ENCODE assay signal across 13 cellular contexts in the genomic region with DNA sequence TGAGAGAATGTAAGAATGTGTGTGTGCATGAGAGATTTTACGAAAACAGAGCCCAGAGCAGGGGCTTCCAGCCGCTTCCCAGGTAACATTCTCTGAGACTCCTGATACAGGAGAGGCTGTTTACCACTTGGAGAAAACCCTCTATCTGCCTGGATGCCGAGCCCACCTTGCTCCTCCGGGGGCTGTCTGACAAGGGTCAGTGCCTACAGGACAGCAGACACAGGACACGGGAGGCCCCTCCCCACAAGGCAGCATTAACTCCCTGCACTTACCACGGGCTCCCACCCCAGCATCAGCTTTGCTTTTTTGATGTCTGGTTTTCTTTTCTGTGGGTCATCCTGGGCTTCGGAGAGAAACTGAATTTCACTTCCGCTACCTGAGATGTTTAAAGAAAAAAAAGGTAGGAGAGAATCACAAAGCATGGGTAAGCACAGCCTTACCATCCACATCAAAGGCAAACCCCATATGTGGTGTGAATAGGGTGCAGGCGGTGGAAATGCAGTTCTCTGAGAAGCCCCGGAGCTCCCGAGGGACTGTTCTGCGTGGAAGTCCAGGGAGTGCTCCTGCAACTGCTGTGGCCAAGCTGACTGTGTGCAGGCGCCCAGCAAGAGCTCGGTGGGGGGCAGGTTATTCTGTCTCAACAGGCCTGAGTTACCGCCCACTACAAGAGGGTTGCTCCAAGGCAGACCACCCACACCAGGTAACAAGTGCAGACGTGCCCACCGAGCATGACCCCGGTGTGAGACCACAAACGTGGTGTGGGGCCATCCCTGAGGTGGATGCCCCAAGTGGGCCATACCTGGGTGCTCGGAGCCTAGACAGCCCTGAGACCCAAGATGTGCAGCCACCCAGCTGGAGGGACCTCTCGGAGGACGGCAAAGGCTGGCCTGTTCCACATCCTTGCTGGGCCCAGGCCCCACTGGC.
DNase-seq lines count a peak whose midpoint lies in the region; TF ChIP-seq lines count a peak whose summit lies in the region.
"Had no signal": no experiment of that assay in that cellular context is flagged by ENCODE, and none has a peak within 500 bp of the region (broad histone marks: within the 10 kb centered on the region; RNA-seq: fewer than 3 reads in every experiment).

No MANE protein-coding gene starts in this region.

- H3K4me1 Mint-ChIP-seq in activated CD4-positive, alpha-beta T cell treated with anti-CD3 and anti-CD28 coated beads, Interleukin-2, amount 10 ng/mL, durations not matched to agents 24 days and 14 days = peaks cover 27% of the 10 kb centered on the region
- peaks cover 30% of the 10 kb centered on the region for H3K4me1 Mint-ChIP-seq in T-helper 1 cell treated with Interleukin-12 subunit alpha and Interleukin-12 subunit beta and Interleukin-4 antibody, amounts not matched to agents 30 μg/mL and 1 μg/mL, for 36 hours (ENCODE audit: low read depth)
- no peaks in the 10 kb centered on the region for H3K4me1 Mint-ChIP-seq in progenitor cell of endocrine pancreas (ENCODE audit: low read depth)

- H3K36me3 Mint-ChIP-seq in activated CD4-positive, alpha-beta T cell treated with anti-CD3 and anti-CD28 coated beads, Interleukin-2, amount 10 ng/mL, durations not matched to agents 24 days and 14 days (ENCODE audit: low read depth) = peaks cover 33% of the 10 kb centered on the region
- peaks cover 38% of the 10 kb centered on the region for H3K36me3 Mint-ChIP-seq in T-helper 1 cell treated with Interleukin-12 subunit alpha and Interleukin-12 subunit beta and Interleukin-4 antibody, amounts not matched to agents 30 μg/mL and 1 μg/mL, for 36 hours (ENCODE audit: low read depth)
- peaks cover 22% of the 10 kb centered on the region for H3K36me3 Mint-ChIP-seq in progenitor cell of endocrine pancreas (ENCODE audit: insufficient read depth)

- no peaks in the 10 kb centered on the region for H3K27me3 Mint-ChIP-seq in activated CD4-positive, alpha-beta T cell treated with anti-CD3 and anti-CD28 coated beads, Interleukin-2, amount 10 ng/mL, durations not matched to agents 24 days and 14 days
- H3K27me3 Mint-ChIP-seq in T-helper 1 cell treated with Interleukin-12 subunit alpha and Interleukin-12 subunit beta and Interleukin-4 antibody, amounts not matched to agents 30 μg/mL and 1 μg/mL, for 36 hours (ENCODE audit: low read depth) = no peaks in the 10 kb centered on the region
- H3K27me3 Mint-ChIP-seq in progenitor cell of endocrine pancreas = no peaks in the 10 kb centered on the region

- DNase-seq in activated CD4-positive, alpha-beta T cell treated with anti-CD3 and anti-CD28 coated beads, Interleukin-2, amount 10 ng/mL, durations not matched to agents 24 days and 14 days = peak; percentile 75
- no peak for DNase-seq in activated CD4-positive, alpha-beta T cell treated with anti-CD3 and anti-CD28 coated beads, Interleukin-2, amount 50 U/mL, for 48 hours
- DNase-seq in effector CD8-positive, alpha-beta T cell (lab: John Stamatoyannopoulos, UW) = peak; percentile 10
- DNase-seq in progenitor cell of endocrine pancreas (ENCODE audit: low spot score, unreplicated experiment) (no peak), head of caudate nucleus (no peak), DMS153 (lab: John Stamatoyannopoulos, UW) (no peak), NCI-H82 treated with DMSO at 0.1 percent for 48 hours (lab: John Stamatoyannopoulos, UW; ENCODE audit: unreplicated experiment) (no peak)
- DNase-seq: 8988T, COR-L47, esophagus squamous epithelium, NCI-H146, SW 1271 had no signal

- H3K4me3 Mint-ChIP-seq in activated CD4-positive, alpha-beta T cell treated with anti-CD3 and anti-CD28 coated beads, Interleukin-2, amount 10 ng/mL, durations not matched to agents 24 days and 14 days = peak overlapping the region; percentile 82
- peak overlapping the region; percentile 77 for H3K4me3 Mint-ChIP-seq in T-helper 1 cell treated with Interleukin-12 subunit alpha and Interleukin-12 subunit beta and Interleukin-4 antibody, amounts not matched to agents 30 μg/mL and 1 μg/mL, for 36 hours
- no peak overlapping the region for H3K4me3 Mint-ChIP-seq in progenitor cell of endocrine pancreas (ENCODE audit: low read depth)

- no peaks in the 10 kb centered on the region for H3K9me3 Mint-ChIP-seq in activated CD4-positive, alpha-beta T cell treated with anti-CD3 and anti-CD28 coated beads, Interleukin-2, amount 10 ng/mL, durations not matched to agents 24 days and 14 days
- no peaks in the 10 kb centered on the region for H3K9me3 Mint-ChIP-seq in T-helper 1 cell treated with Interleukin-12 subunit alpha and Interleukin-12 subunit beta and Interleukin-4 antibody, amounts not matched to agents 30 μg/mL and 1 μg/mL, for 36 hours
- H3K9me3 Mint-ChIP-seq in progenitor cell of endocrine pancreas (ENCODE audit: low read depth) = no peaks in the 10 kb centered on the region

- H3K27ac Mint-ChIP-seq in activated CD4-positive, alpha-beta T cell treated with anti-CD3 and anti-CD28 coated beads, Interleukin-2, amount 10 ng/mL, durations not matched to agents 24 days and 14 days = peak overlapping the region; percentile 77
- peak overlapping the region; percentile 85 for H3K27ac Mint-ChIP-seq in T-helper 1 cell treated with Interleukin-12 subunit alpha and Interleukin-12 subunit beta and Interleukin-4 antibody, amounts not matched to agents 30 μg/mL and 1 μg/mL, for 36 hours
- H3K27ac Mint-ChIP-seq in progenitor cell of endocrine pancreas = peak overlapping the region; percentile 12

- no peak for TF ChIP-seq CTCF in progenitor cell of endocrine pancreas (IDR thresholded peaks at IDR 0.05; ENCODE audit: unreplicated experiment)

- intact Hi-C loops in activated CD4-positive, alpha-beta T cell treated with anti-CD3 and anti-CD28 coated beads, Interleukin-2, amount 10 ng/mL, durations not matched to agents 24 days and 14 days (cut with micrococcal nuclease) = loop anchor here (5.0 to 10.0 kb wide), 3 partner anchors 349 to 762 kb away; partner anchors contain the start of gene C2orf49
- intact Hi-C loops in head of caudate nucleus (cut with DNase I) = no loop called here

Comparison
In these comparisons a context has a peak if more than half of its experiments do, and no peak if none do; other contexts are left out.
1. DNase-seq: peak in activated CD4-positive, alpha-beta T cell treated with anti-CD3 and anti-CD28 coated beads, Interleukin-2, amount 10 ng/mL, durations not matched to agents 24 days and 14 days (single experiment) and effector CD8-positive, alpha-beta T cell (single experiment); none in activated CD4-positive, alpha-beta T cell treated with anti-CD3 and anti-CD28 coated beads, Interleukin-2, amount 50 U/mL, for 48 hours (0 of 2), progenitor cell of endocrine pancreas (single experiment), head of caudate nucleus (0 of 42), DMS153 (single experiment) and NCI-H82 treated with DMSO at 0.1 percent for 48 hours (single experiment).
2. H3K27ac Mint-ChIP-seq: peak in every context shown above with its lines; median percentile 85 in T-helper 1 cell treated with Interleukin-12 subunit alpha and Interleukin-12 subunit beta and Interleukin-4 antibody, amounts not matched to agents 30 μg/mL and 1 μg/mL, for 36 hours; 77 in activated CD4-positive, alpha-beta T cell treated with anti-CD3 and anti-CD28 coated beads, Interleukin-2, amount 10 ng/mL, durations not matched to agents 24 days and 14 days; 12 in progenitor cell of endocrine pancreas.